1 cellular context compared by ENCODE assay signal in genomic region chr22:26580240-26580962, GRCh38.
TF ChIP-seq lines count a peak whose summit lies in the region.

No MANE protein-coding gene starts in this region.

TF ChIP-seq in GM23338, 12 proteins besides CTCF, POLR2A, EP300 and RAD21:
- TF ChIP-seq, protein P1, sequence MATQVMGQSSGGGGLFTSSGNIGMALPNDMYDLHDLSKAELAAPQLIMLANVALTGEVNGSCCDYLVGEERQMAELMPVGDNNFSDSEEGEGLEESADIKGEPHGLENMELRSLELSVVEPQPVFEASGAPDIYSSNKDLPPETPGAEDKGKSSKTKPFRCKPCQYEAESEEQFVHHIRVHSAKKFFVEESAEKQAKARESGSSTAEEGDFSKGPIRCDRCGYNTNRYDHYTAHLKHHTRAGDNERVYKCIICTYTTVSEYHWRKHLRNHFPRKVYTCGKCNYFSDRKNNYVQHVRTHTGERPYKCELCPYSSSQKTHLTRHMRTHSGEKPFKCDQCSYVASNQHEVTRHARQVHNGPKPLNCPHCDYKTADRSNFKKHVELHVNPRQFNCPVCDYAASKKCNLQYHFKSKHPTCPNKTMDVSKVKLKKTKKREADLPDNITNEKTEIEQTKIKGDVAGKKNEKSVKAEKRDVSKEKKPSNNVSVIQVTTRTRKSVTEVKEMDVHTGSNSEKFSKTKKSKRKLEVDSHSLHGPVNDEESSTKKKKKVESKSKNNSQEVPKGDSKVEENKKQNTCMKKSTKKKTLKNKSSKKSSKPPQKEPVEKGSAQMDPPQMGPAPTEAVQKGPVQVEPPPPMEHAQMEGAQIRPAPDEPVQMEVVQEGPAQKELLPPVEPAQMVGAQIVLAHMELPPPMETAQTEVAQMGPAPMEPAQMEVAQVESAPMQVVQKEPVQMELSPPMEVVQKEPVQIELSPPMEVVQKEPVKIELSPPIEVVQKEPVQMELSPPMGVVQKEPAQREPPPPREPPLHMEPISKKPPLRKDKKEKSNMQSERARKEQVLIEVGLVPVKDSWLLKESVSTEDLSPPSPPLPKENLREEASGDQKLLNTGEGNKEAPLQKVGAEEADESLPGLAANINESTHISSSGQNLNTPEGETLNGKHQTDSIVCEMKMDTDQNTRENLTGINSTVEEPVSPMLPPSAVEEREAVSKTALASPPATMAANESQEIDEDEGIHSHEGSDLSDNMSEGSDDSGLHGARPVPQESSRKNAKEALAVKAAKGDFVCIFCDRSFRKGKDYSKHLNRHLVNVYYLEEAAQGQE (IDR thresholded peaks at IDR 0.05; ENCODE audit: unreplicated experiment): no peak
- no peak for TF ChIP-seq NANOG (IDR thresholded peaks at IDR 0.05; ENCODE audit: borderline replicate concordance)
- TF ChIP-seq JUNB (IDR thresholded peaks at IDR 0.05; ENCODE audit: unreplicated experiment): no peak
- no peak for TF ChIP-seq EZH2 (IDR thresholded peaks at IDR 0.05; ENCODE audit: low read depth, unreplicated experiment)
- TF ChIP-seq CREB1 (CRISPR knock-in tag; IDR thresholded peaks at IDR 0.05; ENCODE audit: low read depth): no peak
- no peak for TF ChIP-seq ZNF114 (CRISPR knock-in tag; IDR thresholded peaks at IDR 0.05)
- no peak for TF ChIP-seq EZH2phosphoT487 (IDR thresholded peaks at IDR 0.05; ENCODE audit: unreplicated experiment)
- no peak for TF ChIP-seq ZNF331 (CRISPR knock-in tag; IDR thresholded peaks at IDR 0.05; ENCODE audit: low read depth)
- TF ChIP-seq POLR2AphosphoS5 (IDR thresholded peaks at IDR 0.05; ENCODE audit: low read depth): no peak
- TF ChIP-seq, protein P2, sequence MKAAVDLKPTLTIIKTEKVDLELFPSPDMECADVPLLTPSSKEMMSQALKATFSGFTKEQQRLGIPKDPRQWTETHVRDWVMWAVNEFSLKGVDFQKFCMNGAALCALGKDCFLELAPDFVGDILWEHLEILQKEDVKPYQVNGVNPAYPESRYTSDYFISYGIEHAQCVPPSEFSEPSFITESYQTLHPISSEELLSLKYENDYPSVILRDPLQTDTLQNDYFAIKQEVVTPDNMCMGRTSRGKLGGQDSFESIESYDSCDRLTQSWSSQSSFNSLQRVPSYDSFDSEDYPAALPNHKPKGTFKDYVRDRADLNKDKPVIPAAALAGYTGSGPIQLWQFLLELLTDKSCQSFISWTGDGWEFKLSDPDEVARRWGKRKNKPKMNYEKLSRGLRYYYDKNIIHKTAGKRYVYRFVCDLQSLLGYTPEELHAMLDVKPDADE (IDR thresholded peaks at IDR 0.05): no peak
- TF ChIP-seq STAT1 (IDR thresholded peaks at IDR 0.05; ENCODE audit: unreplicated experiment): no peak
- TF ChIP-seq, protein P3, sequence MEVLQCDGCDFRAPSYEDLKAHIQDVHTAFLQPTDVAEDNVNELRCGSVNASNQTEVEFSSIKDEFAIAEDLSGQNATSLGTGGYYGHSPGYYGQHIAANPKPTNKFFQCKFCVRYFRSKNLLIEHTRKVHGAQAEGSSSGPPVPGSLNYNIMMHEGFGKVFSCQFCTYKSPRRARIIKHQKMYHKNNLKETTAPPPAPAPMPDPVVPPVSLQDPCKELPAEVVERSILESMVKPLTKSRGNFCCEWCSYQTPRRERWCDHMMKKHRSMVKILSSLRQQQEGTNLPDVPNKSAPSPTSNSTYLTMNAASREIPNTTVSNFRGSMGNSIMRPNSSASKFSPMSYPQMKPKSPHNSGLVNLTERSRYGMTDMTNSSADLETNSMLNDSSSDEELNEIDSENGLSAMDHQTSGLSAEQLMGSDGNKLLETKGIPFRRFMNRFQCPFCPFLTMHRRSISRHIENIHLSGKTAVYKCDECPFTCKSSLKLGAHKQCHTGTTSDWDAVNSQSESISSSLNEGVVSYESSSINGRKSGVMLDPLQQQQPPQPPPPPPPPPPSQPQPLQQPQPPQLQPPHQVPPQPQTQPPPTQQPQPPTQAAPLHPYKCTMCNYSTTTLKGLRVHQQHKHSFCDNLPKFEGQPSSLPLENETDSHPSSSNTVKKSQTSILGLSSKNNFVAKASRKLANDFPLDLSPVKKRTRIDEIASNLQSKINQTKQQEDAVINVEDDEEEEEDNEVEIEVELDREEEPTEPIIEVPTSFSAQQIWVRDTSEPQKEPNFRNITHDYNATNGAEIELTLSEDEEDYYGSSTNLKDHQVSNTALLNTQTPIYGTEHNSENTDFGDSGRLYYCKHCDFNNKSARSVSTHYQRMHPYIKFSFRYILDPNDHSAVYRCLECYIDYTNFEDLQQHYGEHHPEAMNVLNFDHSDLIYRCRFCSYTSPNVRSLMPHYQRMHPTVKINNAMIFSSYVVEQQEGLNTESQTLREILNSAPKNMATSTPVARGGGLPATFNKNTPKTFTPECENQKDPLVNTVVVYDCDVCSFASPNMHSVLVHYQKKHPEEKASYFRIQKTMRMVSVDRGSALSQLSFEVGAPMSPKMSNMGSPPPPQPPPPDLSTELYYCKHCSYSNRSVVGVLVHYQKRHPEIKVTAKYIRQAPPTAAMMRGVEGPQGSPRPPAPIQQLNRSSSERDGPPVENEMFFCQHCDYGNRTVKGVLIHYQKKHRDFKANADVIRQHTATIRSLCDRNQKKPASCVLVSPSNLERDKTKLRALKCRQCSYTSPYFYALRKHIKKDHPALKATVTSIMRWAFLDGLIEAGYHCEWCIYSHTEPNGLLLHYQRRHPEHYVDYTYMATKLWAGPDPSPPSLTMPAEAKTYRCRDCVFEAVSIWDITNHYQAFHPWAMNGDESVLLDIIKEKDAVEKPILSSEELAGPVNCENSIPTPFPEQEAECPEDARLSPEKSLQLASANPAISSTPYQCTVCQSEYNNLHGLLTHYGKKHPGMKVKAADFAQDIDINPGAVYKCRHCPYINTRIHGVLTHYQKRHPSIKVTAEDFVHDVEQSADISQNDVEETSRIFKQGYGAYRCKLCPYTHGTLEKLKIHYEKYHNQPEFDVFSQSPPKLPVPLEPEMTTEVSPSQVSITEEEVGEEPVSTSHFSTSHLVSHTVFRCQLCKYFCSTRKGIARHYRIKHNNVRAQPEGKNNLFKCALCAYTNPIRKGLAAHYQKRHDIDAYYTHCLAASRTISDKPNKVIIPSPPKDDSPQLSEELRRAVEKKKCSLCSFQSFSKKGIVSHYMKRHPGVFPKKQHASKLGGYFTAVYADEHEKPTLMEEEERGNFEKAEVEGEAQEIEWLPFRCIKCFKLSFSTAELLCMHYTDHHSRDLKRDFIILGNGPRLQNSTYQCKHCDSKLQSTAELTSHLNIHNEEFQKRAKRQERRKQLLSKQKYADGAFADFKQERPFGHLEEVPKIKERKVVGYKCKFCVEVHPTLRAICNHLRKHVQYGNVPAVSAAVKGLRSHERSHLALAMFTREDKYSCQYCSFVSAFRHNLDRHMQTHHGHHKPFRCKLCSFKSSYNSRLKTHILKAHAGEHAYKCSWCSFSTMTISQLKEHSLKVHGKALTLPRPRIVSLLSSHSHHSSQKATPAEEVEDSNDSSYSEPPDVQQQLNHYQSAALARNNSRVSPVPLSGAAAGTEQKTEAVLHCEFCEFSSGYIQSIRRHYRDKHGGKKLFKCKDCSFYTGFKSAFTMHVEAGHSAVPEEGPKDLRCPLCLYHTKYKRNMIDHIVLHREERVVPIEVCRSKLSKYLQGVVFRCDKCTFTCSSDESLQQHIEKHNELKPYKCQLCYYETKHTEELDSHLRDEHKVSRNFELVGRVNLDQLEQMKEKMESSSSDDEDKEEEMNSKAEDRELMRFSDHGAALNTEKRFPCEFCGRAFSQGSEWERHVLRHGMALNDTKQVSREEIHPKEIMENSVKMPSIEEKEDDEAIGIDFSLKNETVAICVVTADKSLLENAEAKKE (CRISPR knock-in tag; IDR thresholded peaks at IDR 0.05): no peak
